ENCODE assay signal across 8 cellular contexts in the genomic region with DNA sequence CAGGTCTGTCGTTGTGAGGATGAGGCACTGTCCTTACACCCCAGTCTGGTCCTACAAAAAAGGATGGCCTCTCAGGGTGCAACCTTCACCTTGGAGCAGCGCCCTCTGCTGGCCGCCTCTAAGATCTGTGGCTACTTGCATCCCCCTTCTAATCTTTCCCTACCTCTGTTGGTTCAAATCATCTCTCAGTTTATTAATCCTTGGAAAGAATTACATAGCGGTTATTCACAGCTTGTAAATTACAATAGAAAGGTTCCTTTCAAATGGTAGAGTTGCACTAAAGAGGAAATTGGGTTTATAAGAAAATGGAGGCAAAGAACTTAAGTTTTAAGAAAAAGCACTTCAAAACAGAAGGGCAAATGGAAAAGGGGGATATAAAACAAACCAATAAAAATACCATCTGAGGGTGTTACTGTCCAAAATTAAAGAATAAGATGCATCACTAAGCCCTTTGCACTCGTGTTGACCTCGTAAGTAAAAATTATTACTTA.
DNase-seq lines count a peak whose midpoint lies in the region; ATAC-seq and TF ChIP-seq lines count a peak whose summit lies in the region.
"Not testable (repeated sequence)": the region's sequence is repeated elsewhere in the genome, so short reads cannot be mapped to it uniquely, and the experiment has no call there.

No MANE protein-coding gene starts in this region.

- H3K27ac Mint-ChIP-seq in activated CD4-positive, alpha-beta T cell treated with anti-CD3 and anti-CD28 coated beads for 36 hours, result not testable (repeated sequence)

- intact Hi-C loops in activated CD4-positive, alpha-beta T cell treated with anti-CD3 and anti-CD28 coated beads for 36 hours (cut with DNase I, micrococcal nuclease), result loop anchor here in 1 of 2 experiments (5.0 kb wide), 1 partner anchor 165 kb away; no protein-coding TSS in a partner anchor

- not testable (repeated sequence) for H3K4me3 ChIP-seq in astrocyte of the cerebellum (ENCODE audit: low read depth, low read length)

- TF ChIP-seq CTCF in 22Rv1 (IDR thresholded peaks at IDR 0.05), result peak; percentile 91
- peak; percentile 74 for TF ChIP-seq CTCF in GM13976 (IDR thresholded peaks at IDR 0.05; ENCODE audit: borderline replicate concordance, control extremely low read depth, extremely low read depth, insufficient read depth, missing control alignments)
- peak; percentile 81 for TF ChIP-seq CTCF in LNCAP (IDR thresholded peaks at IDR 0.05)
- peak; percentile 59 for TF ChIP-seq CTCF in astrocyte of the cerebellum (IDR thresholded peaks at IDR 0.05; ENCODE audit: low read depth, low read length, missing control alignments)

- H3K4me3 Mint-ChIP-seq in activated CD4-positive, alpha-beta T cell treated with anti-CD3 and anti-CD28 coated beads for 36 hours, result not testable (repeated sequence)

- CTCF ChIA-PET in activated CD4-positive, alpha-beta T cell treated with anti-CD3 and anti-CD28 coated beads for 36 hours (lab: Charles Lee), result not testable (repeated sequence)

- H3K9me3 Mint-ChIP-seq in activated CD4-positive, alpha-beta T cell treated with anti-CD3 and anti-CD28 coated beads for 36 hours (ENCODE audit: low read depth), result not testable (repeated sequence)

- H3K27ac ChIP-seq in 22Rv1, result not testable (repeated sequence)

- DNase-seq in GM13976 (ENCODE audit: low spot score) (peak; percentile 65), germinal center (ENCODE audit: low spot score) (peak; percentile 60), mucosa of gallbladder (ENCODE audit: low spot score) (peak; percentile 76)
- peak; percentile 85 for DNase-seq in activated CD4-positive, alpha-beta T cell treated with anti-CD3 and anti-CD28 coated beads for 36 hours
- DNase-seq in astrocyte of the cerebellum (ENCODE audit: low read depth), result not testable (repeated sequence)
- peak; percentile 65 for DNase-seq in stimulated activated CD4-positive, alpha-beta T cell treated with anti-CD3 and anti-CD28 coated beads, Interleukin-2, amount 100 ng/mL, for 4 hours (ENCODE audit: low read depth)

- in situ Hi-C loops in GM13976 (cut with MboI; ENCODE audit: low sequenced_read_pairs, unreplicated experiment), result loop anchor here (25.0 kb wide), 1 partner anchor 670 kb away; no protein-coding TSS in a partner anchor
- in situ Hi-C loops in astrocyte of the cerebellum (cut with HindIII; ENCODE audit: low sequenced_read_pairs), result not testable (repeated sequence)

- ATAC-seq in activated CD4-positive, alpha-beta T cell treated with anti-CD3 and anti-CD28 coated beads for 36 hours, result peak; percentile 96

- not testable (repeated sequence) for H3K4me1 Mint-ChIP-seq in activated CD4-positive, alpha-beta T cell treated with anti-CD3 and anti-CD28 coated beads for 36 hours

- POLR2A ChIA-PET in activated CD4-positive, alpha-beta T cell treated with anti-CD3 and anti-CD28 coated beads for 36 hours (lab: Charles Lee), result not testable (repeated sequence)

- H3K27me3 Mint-ChIP-seq in activated CD4-positive, alpha-beta T cell treated with anti-CD3 and anti-CD28 coated beads for 36 hours, result not testable (repeated sequence)

- not testable (repeated sequence) for H3K36me3 Mint-ChIP-seq in activated CD4-positive, alpha-beta T cell treated with anti-CD3 and anti-CD28 coated beads for 36 hours (ENCODE audit: low read depth)
